Comparison of ENCODE assay signal across 23 cellular contexts in genomic region chr7:51019891-51020855, GRCh38.
DNase-seq lines count a peak whose midpoint lies in the region; ATAC-seq lines count a peak whose summit lies in the region.
"Had no signal": no experiment of that assay in that cellular context is flagged by ENCODE, and none has a peak within 500 bp of the region (broad histone marks: within the 10 kb centered on the region; RNA-seq: fewer than 3 reads in every experiment).

No MANE protein-coding gene starts in this region.

- H3K4me3 Mint-ChIP-seq in T-cell = no peak overlapping the region
- H3K4me3 Mint-ChIP-seq: activated naive CD8-positive, alpha-beta T cell treated with anti-CD3 and anti-CD28 coated beads for 36 hours; neural progenitor cell; type B pancreatic cell had no signal

- no peaks in the 10 kb centered on the region for H3K27me3 Mint-ChIP-seq in T-cell
- H3K27me3 Mint-ChIP-seq: activated naive CD8-positive, alpha-beta T cell treated with anti-CD3 and anti-CD28 coated beads for 36 hours; type B pancreatic cell had no signal

- DNase-seq in EH (ENCODE audit: low read depth) (peak; percentile 66), M059J (ENCODE audit: low read depth) (peak; percentile 37), ecto neural progenitor cell (ENCODE audit: low spot score) (peak; percentile 28), non-pigmented ciliary epithelial cell (ENCODE audit: low read depth) (peak; percentile 31), left colon (no peak), T-cell (no peak), DMS114 treated with DMSO at 0.1 percent for 48 hours (lab: John Stamatoyannopoulos, UW; ENCODE audit: unreplicated experiment) (no peak)
- DNase-seq: ACHN; activated naive CD8-positive, alpha-beta T cell treated with anti-CD3 and anti-CD28 coated beads for 36 hours; COR-L47; DMS79; Karpas-422; kidney; NCI-H1048; NCI-H1930; NCI-H2227 treated with DMSO at 0.1 percent for 48 hours; psoas muscle; T-helper 9 cell; WERI-Rb-1 had no signal

- POLR2A ChIA-PET in T-cell (lab: Charles Lee) = no interaction called here

- no peaks in the 10 kb centered on the region for H3K4me1 Mint-ChIP-seq in T-cell
- H3K4me1 Mint-ChIP-seq: activated naive CD8-positive, alpha-beta T cell treated with anti-CD3 and anti-CD28 coated beads for 36 hours had no signal

- intact Hi-C loops in left colon (cut with DNase I, micrococcal nuclease) = no loop called here

- ATAC-seq in left colon (no peak), GM21825 (IDR thresholded peaks at IDR 0.05; ENCODE audit: unreplicated experiment) (no peak), T-cell (replicated peaks in 1 of 4) (no peak)
- ATAC-seq: esophagus mucosa, psoas muscle had no signal

- CTCF ChIA-PET in T-cell (lab: Charles Lee) = no interaction called here

- H3K36me3 Mint-ChIP-seq in T-cell = no peaks in the 10 kb centered on the region
- H3K36me3 Mint-ChIP-seq: neural progenitor cell had no signal

- H3K27ac Mint-ChIP-seq in T-cell = no peak overlapping the region
- H3K27ac Mint-ChIP-seq: activated naive CD8-positive, alpha-beta T cell treated with anti-CD3 and anti-CD28 coated beads for 36 hours; neural progenitor cell; type B pancreatic cell had no signal

- no peaks in the 10 kb centered on the region for H3K9me3 Mint-ChIP-seq in T-cell
- H3K9me3 Mint-ChIP-seq: activated naive CD8-positive, alpha-beta T cell treated with anti-CD3 and anti-CD28 coated beads for 36 hours; neural progenitor cell; type B pancreatic cell had no signal

Comparison
In these comparisons a context has a peak if more than half of its experiments do, and no peak if none do; other contexts are left out.
1. DNase-seq: peak in EH (single experiment), M059J (single experiment), ecto neural progenitor cell (single experiment) and non-pigmented ciliary epithelial cell (single experiment); none in left colon (0 of 2), T-cell (0 of 34) and DMS114 treated with DMSO at 0.1 percent for 48 hours (single experiment).